Comparison of ENCODE assay signal across 9 cellular contexts in genomic region chr9:91253488-91253887, GRCh38.
DNase-seq lines count a peak whose midpoint lies in the region; ATAC-seq, FAIRE-seq and TF ChIP-seq lines count a peak whose summit lies in the region.
"Had no signal": no experiment of that assay in that cellular context is flagged by ENCODE, and none has a peak within 500 bp of the region (broad histone marks: within the 10 kb centered on the region; RNA-seq: fewer than 3 reads in every experiment).

No MANE protein-coding gene starts in this region.

- H3K36me3 ChIP-seq in KMS-11 (ENCODE audit: insufficient read depth) (no peaks in the 10 kb centered on the region), kidney (ENCODE audit: control insufficient read depth in 1 of 2, insufficient read depth in 2 of 2, low read length in 2 of 2) (no peaks in the 10 kb centered on the region), MG63 (no peaks in the 10 kb centered on the region)
- no peaks in the 10 kb centered on the region for H3K36me3 ChIP-seq in naive thymus-derived CD4-positive, alpha-beta T cell (ENCODE audit: control insufficient read depth in 2 of 3, insufficient read depth in 3 of 3, low read length in 3 of 3)

- H3K9me3 Mint-ChIP-seq in activated CD8-positive, alpha-beta T cell treated with anti-CD3 and anti-CD28 coated beads for 36 hours = no peaks in the 10 kb centered on the region
- no peaks in the 10 kb centered on the region for H3K9me3 Mint-ChIP-seq in naive thymus-derived CD4-positive, alpha-beta T cell

- FAIRE-seq in kidney (lab: Jason Lieb, UNC) = no peak

- peak overlapping the region; percentile 25; the same call in 1 of the 2 replicates for H3K4me2 ChIP-seq in KMS-11

- peak; percentile 93 for ATAC-seq in activated CD8-positive, alpha-beta T cell treated with anti-CD3 and anti-CD28 coated beads for 36 hours
- ATAC-seq in naive thymus-derived CD4-positive, alpha-beta T cell = peak; percentile 64
- no peak for ATAC-seq in HG02623 (IDR thresholded peaks at IDR 0.05; ENCODE audit: unreplicated experiment)

- no peak overlapping the region for H3K4me3 Mint-ChIP-seq in activated CD8-positive, alpha-beta T cell treated with anti-CD3 and anti-CD28 coated beads for 36 hours
- no peak overlapping the region for H3K4me3 Mint-ChIP-seq in naive thymus-derived CD4-positive, alpha-beta T cell

- H3K36me3 Mint-ChIP-seq in activated CD8-positive, alpha-beta T cell treated with anti-CD3 and anti-CD28 coated beads for 36 hours (ENCODE audit: low read depth) = peaks cover 1% of the 10 kb centered on the region
- peaks cover 0 to 22% (median 6%) of the 10 kb centered on the region in 5 donors for H3K36me3 Mint-ChIP-seq in naive thymus-derived CD4-positive, alpha-beta T cell

- POLR2A ChIA-PET in activated CD8-positive, alpha-beta T cell treated with anti-CD3 and anti-CD28 coated beads for 36 hours (lab: Charles Lee) = interaction anchor here (0.9 to 1.1 kb wide), 3 partner anchors 59 to 236 kb away, joined by 3 to 4 read pairs (median 3); no protein-coding TSS in a partner anchor
- POLR2A ChIA-PET in naive thymus-derived CD4-positive, alpha-beta T cell (lab: Charles Lee) = no interaction called here

- H3K4me1 ChIP-seq in KMS-11 (ENCODE audit: low read depth, poor library complexity, severe bottlenecking) (peaks cover 43% of the 10 kb centered on the region), kidney (ENCODE audit: control insufficient read depth in 1 of 2, insufficient read depth in 1 of 2, low read depth in 1 of 2, low read length in 2 of 2) (no peaks in the 10 kb centered on the region)
- H3K4me1 ChIP-seq in naive thymus-derived CD4-positive, alpha-beta T cell (ENCODE audit: control insufficient read depth in 2 of 2, insufficient read depth in 2 of 2, low read length in 2 of 2) = peaks cover 0 to 8% of the 10 kb centered on the region in 2 donors

- H2AFZ ChIP-seq in KMS-11 (ENCODE audit: low read depth) = no peak overlapping the region

- H3K27me3 ChIP-seq in KMS-11 (ENCODE audit: insufficient read depth, low read depth) (no peaks in the 10 kb centered on the region), MG63 (no peaks in the 10 kb centered on the region)
- H3K27me3 ChIP-seq in naive thymus-derived CD4-positive, alpha-beta T cell (ENCODE audit: control insufficient read depth in 2 of 2, insufficient read depth in 2 of 2, low read length in 2 of 2) = no peaks in the 10 kb centered on the region

- CTCF ChIA-PET in activated CD8-positive, alpha-beta T cell treated with anti-CD3 and anti-CD28 coated beads for 36 hours (lab: Charles Lee) = interaction anchor here (0.7 to 1.9 kb wide), 9 partner anchors 9 to 313 kb away, joined by 3 to 9 read pairs (median 3); no protein-coding TSS in a partner anchor
- CTCF ChIA-PET in naive thymus-derived CD4-positive, alpha-beta T cell (lab: Charles Lee) = no interaction called here

- TF ChIP-seq CTCF in KMS-11 (conservative IDR thresholded peaks at IDR 0.05; ENCODE audit: low read depth, low read length) (peak; percentile 48), kidney (IDR thresholded peaks at IDR 0.05; ENCODE audit: borderline replicate concordance, extremely low read depth, insufficient read depth) (no peak)
- peak; percentile 15 for TF ChIP-seq CTCF in activated CD8-positive, alpha-beta T cell treated with anti-CD3 and anti-CD28 coated beads for 36 hours (IDR thresholded peaks at IDR 0.05)

- H3K79me2 ChIP-seq in KMS-11 (ENCODE audit: insufficient read depth, low read depth) = no peaks in the 10 kb centered on the region

- peaks cover 31% of the 10 kb centered on the region for H3K4me1 Mint-ChIP-seq in activated CD8-positive, alpha-beta T cell treated with anti-CD3 and anti-CD28 coated beads for 36 hours (ENCODE audit: low read depth)
- H3K4me1 Mint-ChIP-seq in naive thymus-derived CD4-positive, alpha-beta T cell = peaks cover 0 to 45% (median 6%) of the 10 kb centered on the region in 7 donors

- H3K4me3 ChIP-seq in KMS-11 (IDR thresholded peaks at IDR 0.05; ENCODE audit: insufficient read depth, low read depth, low read length) = no peak overlapping the region
- no peak overlapping the region for H3K4me3 ChIP-seq in naive thymus-derived CD4-positive, alpha-beta T cell (ENCODE audit: low read length)
- H3K4me3 ChIP-seq in kidney (ENCODE audit: low read length in 2 of 2) = no peak overlapping the region
- no peak overlapping the region for H3K4me3 ChIP-seq in MG63

- H3K9me3 ChIP-seq in naive thymus-derived CD4-positive, alpha-beta T cell (ENCODE audit: control insufficient read depth in 2 of 3, low read length in 3 of 3) = no peaks in the 10 kb centered on the region
- no peaks in the 10 kb centered on the region for H3K9me3 ChIP-seq in kidney (ENCODE audit: control insufficient read depth in 1 of 2, low read length in 2 of 2)
- H3K9me3 ChIP-seq in MG63 = no peaks in the 10 kb centered on the region

- H3K9ac ChIP-seq in KMS-11 (no peak overlapping the region), kidney (ENCODE audit: low read length in 2 of 2) (no peak overlapping the region)

- H3K27me3 Mint-ChIP-seq in activated CD8-positive, alpha-beta T cell treated with anti-CD3 and anti-CD28 coated beads for 36 hours = no peaks in the 10 kb centered on the region
- no peaks in the 10 kb centered on the region for H3K27me3 Mint-ChIP-seq in naive thymus-derived CD4-positive, alpha-beta T cell

- peak; percentile 46 for DNase-seq in activated CD4-positive, alpha-beta T cell treated with anti-CD3 and anti-CD28 coated beads for 48 hours
- DNase-seq in activated CD4-positive, alpha-beta T cell treated with anti-CD3 and anti-CD28 coated beads, Interleukin-2, amount 50 U/mL, for 1 hour = no peak
- DNase-seq in activated CD8-positive, alpha-beta T cell treated with anti-CD3 and anti-CD28 coated beads for 36 hours = peak; percentile 56
- peak in 6 of 9 donors; percentile 5 to 32 (median 12) for DNase-seq in naive thymus-derived CD4-positive, alpha-beta T cell
- DNase-seq in kidney = no peak
- DNase-seq in MG63 = no peak
- DNase-seq: NCI-H1105 treated with DMSO at 0.1 percent for 48 hours had no signal

- no peak overlapping the region for H3K27ac Mint-ChIP-seq in activated CD8-positive, alpha-beta T cell treated with anti-CD3 and anti-CD28 coated beads for 36 hours
- H3K27ac Mint-ChIP-seq in naive thymus-derived CD4-positive, alpha-beta T cell = peak overlapping the region in 1 of 9 donors; percentile 23

- intact Hi-C loops in activated CD8-positive, alpha-beta T cell treated with anti-CD3 and anti-CD28 coated beads for 36 hours (cut with micrococcal nuclease) = loop anchor here (10.0 kb wide), 1 partner anchor 59 kb away; no protein-coding TSS in a partner anchor
- intact Hi-C loops in naive thymus-derived CD4-positive, alpha-beta T cell (cut with micrococcal nuclease) = loop anchor here (1.0 to 5.0 kb wide), 9 partner anchors 8 to 336 kb away; no protein-coding TSS in a partner anchor
- intact Hi-C loops in kidney (cut with DNase I) = no loop called here

- no peak overlapping the region; the same call in 1 of the 2 replicates for H3K27ac ChIP-seq in KMS-11
- H3K27ac ChIP-seq in naive thymus-derived CD4-positive, alpha-beta T cell (ENCODE audit: low read depth, low read length) = no peak overlapping the region
- no peak overlapping the region for H3K27ac ChIP-seq in kidney (ENCODE audit: low read depth in 2 of 2, low read length in 2 of 2)

- H4K20me1 ChIP-seq in KMS-11 (ENCODE audit: insufficient read depth) = no peaks in the 10 kb centered on the region

Comparison
In these comparisons a context has a peak if more than half of its experiments do, and no peak if none do; other contexts are left out.
1. DNase-seq: peak in activated CD4-positive, alpha-beta T cell treated with anti-CD3 and anti-CD28 coated beads for 48 hours (single experiment), activated CD8-positive, alpha-beta T cell treated with anti-CD3 and anti-CD28 coated beads for 36 hours (single experiment) and naive thymus-derived CD4-positive, alpha-beta T cell (6 of 9); none in activated CD4-positive, alpha-beta T cell treated with anti-CD3 and anti-CD28 coated beads, Interleukin-2, amount 50 U/mL, for 1 hour (single experiment), kidney (single experiment) and MG63 (single experiment).